In genomic region chr1:228275435-228276342, GRCh38 we compare ENCODE assay signal across 8 cellular contexts.
DNase-seq lines count a peak whose midpoint lies in the region; ATAC-seq and TF ChIP-seq lines count a peak whose summit lies in the region.

No MANE protein-coding gene starts in this region.

- no peak for TF ChIP-seq POLR2A in erythroblast (IDR thresholded peaks at IDR 0.05; ENCODE audit: low read length)

- H3K4me1 ChIP-seq in mononuclear cell (ENCODE audit: insufficient read depth, low read length): no peaks in the 10 kb centered on the region

- no peaks in the 10 kb centered on the region for H3K9me3 ChIP-seq in mononuclear cell (ENCODE audit: low read depth, low read length)

- H3K27me3 ChIP-seq in mononuclear cell (ENCODE audit: insufficient read depth, low read length): no peaks in the 10 kb centered on the region

- H3K4me3 ChIP-seq in mononuclear cell (ENCODE audit: low read length): peak overlapping the region; percentile 45

- ATAC-seq in HG02938 (IDR thresholded peaks at IDR 0.05; ENCODE audit: unreplicated experiment) (peak; percentile 75), HG02840 (IDR thresholded peaks at IDR 0.05; ENCODE audit: low FRiP score, unreplicated experiment) (no peak)

- DNase-seq in EH (ENCODE audit: low read depth) (peak; percentile 90), NCI-H748 (lab: John Stamatoyannopoulos, UW; ENCODE audit: unreplicated experiment) (peak; percentile 82), erythroblast (lab: John Stamatoyannopoulos, UW) (peak; percentile 67 to 78)
- peak; percentile 87 for DNase-seq in activated T-cell treated with anti-CD3 and anti-CD28 coated beads, Interleukin-2, amount 50 U/mL, for 1 hour
- DNase-seq in stimulated activated CD8-positive, alpha-beta memory T cell treated with anti-CD3 and anti-CD28 coated beads, Interleukin-15, amount 100 ng/mL, for 1 hour (ENCODE audit: low read depth): peak; percentile 85
